ENCODE assay signal across 1 cellular context in the genomic region with DNA sequence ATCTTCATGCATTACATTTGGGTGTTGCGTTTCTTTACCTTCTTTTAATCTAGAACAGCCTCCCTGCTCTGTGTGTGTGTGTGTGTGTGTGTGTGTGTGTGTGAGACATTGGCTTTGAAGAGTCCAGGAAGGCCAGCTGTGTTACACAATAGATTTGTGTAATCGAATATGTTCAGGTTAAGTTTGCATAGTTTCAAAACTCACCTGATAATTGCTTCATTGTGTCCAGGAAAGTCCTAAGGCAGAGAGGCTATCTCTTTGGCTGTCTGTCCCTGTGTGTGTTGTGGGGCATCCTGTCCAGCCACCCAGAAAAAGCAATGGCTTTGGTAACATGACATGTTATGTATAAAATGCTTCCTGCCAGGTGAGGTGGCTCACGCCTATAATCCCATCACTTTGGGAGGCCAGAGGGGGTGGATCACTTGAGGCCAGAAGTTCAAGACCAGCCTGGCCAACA.
TF ChIP-seq lines count a peak whose summit lies in the region.

No MANE protein-coding gene starts in this region.

TF ChIP-seq in HepG2, 621 proteins besides CTCF, POLR2A, EP300 and RAD21 (continued from another document and continues in another):
- TF ChIP-seq, protein P1, sequence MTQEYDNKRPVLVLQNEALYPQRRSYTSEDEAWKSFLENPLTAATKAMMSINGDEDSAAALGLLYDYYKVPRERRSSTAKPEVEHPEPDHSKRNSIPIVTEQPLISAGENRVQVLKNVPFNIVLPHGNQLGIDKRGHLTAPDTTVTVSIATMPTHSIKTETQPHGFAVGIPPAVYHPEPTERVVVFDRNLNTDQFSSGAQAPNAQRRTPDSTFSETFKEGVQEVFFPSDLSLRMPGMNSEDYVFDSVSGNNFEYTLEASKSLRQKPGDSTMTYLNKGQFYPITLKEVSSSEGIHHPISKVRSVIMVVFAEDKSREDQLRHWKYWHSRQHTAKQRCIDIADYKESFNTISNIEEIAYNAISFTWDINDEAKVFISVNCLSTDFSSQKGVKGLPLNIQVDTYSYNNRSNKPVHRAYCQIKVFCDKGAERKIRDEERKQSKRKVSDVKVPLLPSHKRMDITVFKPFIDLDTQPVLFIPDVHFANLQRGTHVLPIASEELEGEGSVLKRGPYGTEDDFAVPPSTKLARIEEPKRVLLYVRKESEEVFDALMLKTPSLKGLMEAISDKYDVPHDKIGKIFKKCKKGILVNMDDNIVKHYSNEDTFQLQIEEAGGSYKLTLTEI (CRISPR knock-in tag; conservative IDR thresholded peaks at IDR 0.05), result no peak
- TF ChIP-seq TCF7 (IDR thresholded peaks at IDR 0.05; ENCODE audit: low read depth) (peak; percentile 91), ZNF879 (CRISPR knock-in tag; IDR thresholded peaks at IDR 0.05) (no peak), KDM6A (CRISPR knock-in tag; IDR thresholded peaks at IDR 0.05; ENCODE audit: low read depth) (no peak), ZNF816 (CRISPR knock-in tag; IDR thresholded peaks at IDR 0.05; ENCODE audit: borderline replicate concordance) (no peak), NFKBIZ (CRISPR knock-in tag; IDR thresholded peaks at IDR 0.05) (peak; percentile 53; the same call in 1 of the 2 replicates), SP1 (IDR thresholded peaks at IDR 0.05) (no peak), SP1 (CRISPR knock-in tag; IDR thresholded peaks at IDR 0.05) (no peak), MED13 (CRISPR knock-in tag; IDR thresholded peaks at IDR 0.05) (no peak), KAT8 (CRISPR knock-in tag; IDR thresholded peaks at IDR 0.05) (no peak), CREM (IDR thresholded peaks at IDR 0.05) (peak; percentile 73; the same call in 1 of the 2 replicates), CREM (CRISPR knock-in tag; IDR thresholded peaks at IDR 0.05) (no peak), ZNF501 (CRISPR knock-in tag; IDR thresholded peaks at IDR 0.05) (no peak), ZKSCAN8 (CRISPR knock-in tag; IDR thresholded peaks at IDR 0.05; ENCODE audit: borderline replicate concordance) (no peak), ESRRA (CRISPR knock-in tag; IDR thresholded peaks at IDR 0.05; ENCODE audit: low read depth) (no peak), NFKB2 (CRISPR knock-in tag; IDR thresholded peaks at IDR 0.05; ENCODE audit: borderline replicate concordance) (no peak), ZNF232 (CRISPR knock-in tag; IDR thresholded peaks at IDR 0.05; ENCODE audit: borderline replicate concordance) (no peak), TBL1XR1 (IDR thresholded peaks at IDR 0.05; ENCODE audit: borderline replicate concordance, low read length, partially characterized antibody) (peak; percentile 88), SIX1 (CRISPR knock-in tag; IDR thresholded peaks at IDR 0.05; ENCODE audit: borderline replicate concordance) (peak; percentile 84; the same call in 1 of the 2 replicates), ZFP36 (IDR thresholded peaks at IDR 0.05; ENCODE audit: borderline replicate concordance, low read depth, low read length, partially characterized antibody) (no peak), DPF2 (CRISPR knock-in tag; IDR thresholded peaks at IDR 0.05; ENCODE audit: borderline replicate concordance, low read depth) (peak; percentile 90), KLF15 (CRISPR knock-in tag; IDR thresholded peaks at IDR 0.05; ENCODE audit: borderline replicate concordance) (no peak), KLF12 (CRISPR knock-in tag; IDR thresholded peaks at IDR 0.05; ENCODE audit: borderline replicate concordance) (no peak), IKZF4 (CRISPR knock-in tag; IDR thresholded peaks at IDR 0.05; ENCODE audit: borderline replicate concordance, low read depth, not compliant biosample characterization) (no peak), ZNF660 (CRISPR knock-in tag; IDR thresholded peaks at IDR 0.05; ENCODE audit: borderline replicate concordance, low read depth) (no peak), KDM2A (CRISPR knock-in tag; IDR thresholded peaks at IDR 0.05; ENCODE audit: borderline replicate concordance, low read depth) (no peak), MTA3 (CRISPR knock-in tag; IDR thresholded peaks at IDR 0.05) (no peak), ZNF577 (CRISPR knock-in tag; IDR thresholded peaks at IDR 0.05; ENCODE audit: borderline replicate concordance, low read depth) (no peak)
- TF ChIP-seq, protein P2, sequence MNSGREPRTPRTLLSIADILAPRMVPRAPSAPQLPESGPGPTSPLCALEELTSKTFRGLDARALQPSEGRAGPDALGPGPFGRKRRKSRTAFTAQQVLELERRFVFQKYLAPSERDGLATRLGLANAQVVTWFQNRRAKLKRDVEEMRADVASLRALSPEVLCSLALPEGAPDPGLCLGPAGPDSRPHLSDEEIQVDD (CRISPR knock-in tag; IDR thresholded peaks at IDR 0.05; ENCODE audit: borderline replicate concordance), result no peak
- TF ChIP-seq, protein P3, sequence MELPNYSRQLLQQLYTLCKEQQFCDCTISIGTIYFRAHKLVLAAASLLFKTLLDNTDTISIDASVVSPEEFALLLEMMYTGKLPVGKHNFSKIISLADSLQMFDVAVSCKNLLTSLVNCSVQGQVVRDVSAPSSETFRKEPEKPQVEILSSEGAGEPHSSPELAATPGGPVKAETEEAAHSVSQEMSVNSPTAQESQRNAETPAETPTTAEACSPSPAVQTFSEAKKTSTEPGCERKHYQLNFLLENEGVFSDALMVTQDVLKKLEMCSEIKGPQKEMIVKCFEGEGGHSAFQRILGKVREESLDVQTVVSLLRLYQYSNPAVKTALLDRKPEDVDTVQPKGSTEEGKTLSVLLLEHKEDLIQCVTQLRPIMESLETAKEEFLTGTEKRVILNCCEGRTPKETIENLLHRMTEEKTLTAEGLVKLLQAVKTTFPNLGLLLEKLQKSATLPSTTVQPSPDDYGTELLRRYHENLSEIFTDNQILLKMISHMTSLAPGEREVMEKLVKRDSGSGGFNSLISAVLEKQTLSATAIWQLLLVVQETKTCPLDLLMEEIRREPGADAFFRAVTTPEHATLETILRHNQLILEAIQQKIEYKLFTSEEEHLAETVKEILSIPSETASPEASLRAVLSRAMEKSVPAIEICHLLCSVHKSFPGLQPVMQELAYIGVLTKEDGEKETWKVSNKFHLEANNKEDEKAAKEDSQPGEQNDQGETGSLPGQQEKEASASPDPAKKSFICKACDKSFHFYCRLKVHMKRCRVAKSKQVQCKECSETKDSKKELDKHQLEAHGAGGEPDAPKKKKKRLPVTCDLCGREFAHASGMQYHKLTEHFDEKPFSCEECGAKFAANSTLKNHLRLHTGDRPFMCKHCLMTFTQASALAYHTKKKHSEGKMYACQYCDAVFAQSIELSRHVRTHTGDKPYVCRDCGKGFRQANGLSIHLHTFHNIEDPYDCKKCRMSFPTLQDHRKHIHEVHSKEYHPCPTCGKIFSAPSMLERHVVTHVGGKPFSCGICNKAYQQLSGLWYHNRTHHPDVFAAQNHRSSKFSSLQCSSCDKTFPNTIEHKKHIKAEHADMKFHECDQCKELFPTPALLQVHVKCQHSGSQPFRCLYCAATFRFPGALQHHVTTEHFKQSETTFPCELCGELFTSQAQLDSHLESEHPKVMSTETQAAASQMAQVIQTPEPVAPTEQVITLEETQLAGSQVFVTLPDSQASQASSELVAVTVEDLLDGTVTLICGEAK (IDR thresholded peaks at IDR 0.05), result no peak
- TF ChIP-seq, protein P3 (CRISPR knock-in tag; IDR thresholded peaks at IDR 0.05), result no peak
- TF ChIP-seq, protein P4, sequence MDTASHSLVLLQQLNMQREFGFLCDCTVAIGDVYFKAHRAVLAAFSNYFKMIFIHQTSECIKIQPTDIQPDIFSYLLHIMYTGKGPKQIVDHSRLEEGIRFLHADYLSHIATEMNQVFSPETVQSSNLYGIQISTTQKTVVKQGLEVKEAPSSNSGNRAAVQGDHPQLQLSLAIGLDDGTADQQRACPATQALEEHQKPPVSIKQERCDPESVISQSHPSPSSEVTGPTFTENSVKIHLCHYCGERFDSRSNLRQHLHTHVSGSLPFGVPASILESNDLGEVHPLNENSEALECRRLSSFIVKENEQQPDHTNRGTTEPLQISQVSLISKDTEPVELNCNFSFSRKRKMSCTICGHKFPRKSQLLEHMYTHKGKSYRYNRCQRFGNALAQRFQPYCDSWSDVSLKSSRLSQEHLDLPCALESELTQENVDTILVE (CRISPR knock-in tag; IDR thresholded peaks at IDR 0.05), result no peak
- TF ChIP-seq, protein P5, sequence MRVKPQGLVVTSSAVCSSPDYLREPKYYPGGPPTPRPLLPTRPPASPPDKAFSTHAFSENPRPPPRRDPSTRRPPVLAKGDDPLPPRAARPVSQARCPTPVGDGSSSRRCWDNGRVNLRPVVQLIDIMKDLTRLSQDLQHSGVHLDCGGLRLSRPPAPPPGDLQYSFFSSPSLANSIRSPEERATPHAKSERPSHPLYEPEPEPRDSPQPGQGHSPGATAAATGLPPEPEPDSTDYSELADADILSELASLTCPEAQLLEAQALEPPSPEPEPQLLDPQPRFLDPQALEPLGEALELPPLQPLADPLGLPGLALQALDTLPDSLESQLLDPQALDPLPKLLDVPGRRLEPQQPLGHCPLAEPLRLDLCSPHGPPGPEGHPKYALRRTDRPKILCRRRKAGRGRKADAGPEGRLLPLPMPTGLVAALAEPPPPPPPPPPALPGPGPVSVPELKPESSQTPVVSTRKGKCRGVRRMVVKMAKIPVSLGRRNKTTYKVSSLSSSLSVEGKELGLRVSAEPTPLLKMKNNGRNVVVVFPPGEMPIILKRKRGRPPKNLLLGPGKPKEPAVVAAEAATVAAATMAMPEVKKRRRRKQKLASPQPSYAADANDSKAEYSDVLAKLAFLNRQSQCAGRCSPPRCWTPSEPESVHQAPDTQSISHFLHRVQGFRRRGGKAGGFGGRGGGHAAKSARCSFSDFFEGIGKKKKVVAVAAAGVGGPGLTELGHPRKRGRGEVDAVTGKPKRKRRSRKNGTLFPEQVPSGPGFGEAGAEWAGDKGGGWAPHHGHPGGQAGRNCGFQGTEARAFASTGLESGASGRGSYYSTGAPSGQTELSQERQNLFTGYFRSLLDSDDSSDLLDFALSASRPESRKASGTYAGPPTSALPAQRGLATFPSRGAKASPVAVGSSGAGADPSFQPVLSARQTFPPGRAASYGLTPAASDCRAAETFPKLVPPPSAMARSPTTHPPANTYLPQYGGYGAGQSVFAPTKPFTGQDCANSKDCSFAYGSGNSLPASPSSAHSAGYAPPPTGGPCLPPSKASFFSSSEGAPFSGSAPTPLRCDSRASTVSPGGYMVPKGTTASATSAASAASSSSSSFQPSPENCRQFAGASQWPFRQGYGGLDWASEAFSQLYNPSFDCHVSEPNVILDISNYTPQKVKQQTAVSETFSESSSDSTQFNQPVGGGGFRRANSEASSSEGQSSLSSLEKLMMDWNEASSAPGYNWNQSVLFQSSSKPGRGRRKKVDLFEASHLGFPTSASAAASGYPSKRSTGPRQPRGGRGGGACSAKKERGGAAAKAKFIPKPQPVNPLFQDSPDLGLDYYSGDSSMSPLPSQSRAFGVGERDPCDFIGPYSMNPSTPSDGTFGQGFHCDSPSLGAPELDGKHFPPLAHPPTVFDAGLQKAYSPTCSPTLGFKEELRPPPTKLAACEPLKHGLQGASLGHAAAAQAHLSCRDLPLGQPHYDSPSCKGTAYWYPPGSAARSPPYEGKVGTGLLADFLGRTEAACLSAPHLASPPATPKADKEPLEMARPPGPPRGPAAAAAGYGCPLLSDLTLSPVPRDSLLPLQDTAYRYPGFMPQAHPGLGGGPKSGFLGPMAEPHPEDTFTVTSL (CRISPR knock-in tag; IDR thresholded peaks at IDR 0.05; ENCODE audit: borderline replicate concordance), result 0 out of 2 replicates have a peak, but pooled peaks have one; percentile 29
- TF ChIP-seq, protein P6, sequence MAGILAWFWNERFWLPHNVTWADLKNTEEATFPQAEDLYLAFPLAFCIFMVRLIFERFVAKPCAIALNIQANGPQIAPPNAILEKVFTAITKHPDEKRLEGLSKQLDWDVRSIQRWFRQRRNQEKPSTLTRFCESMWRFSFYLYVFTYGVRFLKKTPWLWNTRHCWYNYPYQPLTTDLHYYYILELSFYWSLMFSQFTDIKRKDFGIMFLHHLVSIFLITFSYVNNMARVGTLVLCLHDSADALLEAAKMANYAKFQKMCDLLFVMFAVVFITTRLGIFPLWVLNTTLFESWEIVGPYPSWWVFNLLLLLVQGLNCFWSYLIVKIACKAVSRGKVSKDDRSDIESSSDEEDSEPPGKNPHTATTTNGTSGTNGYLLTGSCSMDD (CRISPR knock-in tag; IDR thresholded peaks at IDR 0.05), result no peak
- TF ChIP-seq, protein P7, sequence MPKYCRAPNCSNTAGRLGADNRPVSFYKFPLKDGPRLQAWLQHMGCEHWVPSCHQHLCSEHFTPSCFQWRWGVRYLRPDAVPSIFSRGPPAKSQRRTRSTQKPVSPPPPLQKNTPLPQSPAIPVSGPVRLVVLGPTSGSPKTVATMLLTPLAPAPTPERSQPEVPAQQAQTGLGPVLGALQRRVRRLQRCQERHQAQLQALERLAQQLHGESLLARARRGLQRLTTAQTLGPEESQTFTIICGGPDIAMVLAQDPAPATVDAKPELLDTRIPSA (CRISPR knock-in tag; IDR thresholded peaks at IDR 0.05; ENCODE audit: borderline replicate concordance), result no peak
